8 cellular contexts compared by ENCODE assay signal in genomic region chr16:46395391-46395921, GRCh38.
DNase-seq lines count a peak whose midpoint lies in the region; ATAC-seq, FAIRE-seq and TF ChIP-seq lines count a peak whose summit lies in the region.
"Not testable (repeated sequence)": the region's sequence is repeated elsewhere in the genome, so short reads cannot be mapped to it uniquely, and the experiment has no call there.

No MANE protein-coding gene starts in this region.

- H2AFZ ChIP-seq in HepG2 (ENCODE audit: low read length): not testable (repeated sequence)

- H4K20me1 ChIP-seq in HepG2 (ENCODE audit: insufficient read depth, low read length): not testable (repeated sequence)

- CTCF ChIA-PET in A673 (lab: Charles Lee); activated CD8-positive, alpha-beta T cell treated with anti-CD3 and anti-CD28 coated beads, Interleukin-2, amount 10 ng/mL, durations not matched to agents 7 days and 5 days (lab: Charles Lee); HepG2 (lab: Yijun Ruan, JAX; ENCODE audit: low intra/inter-chr PET ratio, low total read pairs): not testable (repeated sequence)

- WGBS in HepG2 (ENCODE audit: low lambda C conversion rate): 41% methylated on average over 23 of the region's 23 CpGs

- not testable (repeated sequence) for H3K27ac Mint-ChIP-seq in activated CD8-positive, alpha-beta T cell treated with anti-CD3 and anti-CD28 coated beads, Interleukin-2, amount 10 ng/mL, durations not matched to agents 7 days and 5 days; osteocyte (ENCODE audit: unreplicated experiment)

- not testable (repeated sequence) for H3K27me3 ChIP-seq in A673 (replicated peaks; ENCODE audit: insufficient read depth, low read depth, low read length, poor library complexity); HepG2 (ENCODE audit: control insufficient read depth in 1 of 2, insufficient read depth in 2 of 2, low read length in 2 of 2)

- H3K79me2 ChIP-seq in HepG2 (ENCODE audit: insufficient read depth, low read length): not testable (repeated sequence)

- not testable (repeated sequence) for H3K36me3 ChIP-seq in A673 (ENCODE audit: insufficient read depth, low read length, poor library complexity, severe bottlenecking); HepG2 (replicated peaks in 1 of 2; ENCODE audit: control insufficient read depth in 1 of 2, insufficient read depth in 2 of 2, low read length in 2 of 2)

- H3K27me3 Mint-ChIP-seq in activated CD8-positive, alpha-beta T cell treated with anti-CD3 and anti-CD28 coated beads, Interleukin-2, amount 10 ng/mL, durations not matched to agents 7 days and 5 days (ENCODE audit: low read depth); osteocyte (ENCODE audit: unreplicated experiment): not testable (repeated sequence)

- H3K4me1 ChIP-seq in A673 (ENCODE audit: insufficient read depth, low read length, poor library complexity, severe bottlenecking); HepG2 (ENCODE audit: insufficient read depth, low read length): not testable (repeated sequence)

- not testable (repeated sequence) for H3K4me2 ChIP-seq in HepG2 (ENCODE audit: low read depth, low read length)

- not testable (repeated sequence) for H3K27ac ChIP-seq in A673 (ENCODE audit: low read depth, low read length, poor library complexity, severe bottlenecking); HepG2 (ENCODE audit: extremely low read length, insufficient read depth, low read length)

- TF ChIP-seq POLR2A in HepG2 (IDR thresholded peaks at IDR 0.05; ENCODE audit: insufficient read depth in 1 of 2, low read depth in 2 of 2, low read length in 2 of 2): not testable (repeated sequence)

- BruUV-seq in A673 (replicated peaks; lab: Mats Ljungman, UMichigan); HepG2 (replicated peaks; lab: Mats Ljungman, UMichigan): not testable (repeated sequence)

- H3K9me3 Mint-ChIP-seq in activated CD8-positive, alpha-beta T cell treated with anti-CD3 and anti-CD28 coated beads, Interleukin-2, amount 10 ng/mL, durations not matched to agents 7 days and 5 days (ENCODE audit: insufficient read depth); osteocyte (ENCODE audit: unreplicated experiment): not testable (repeated sequence)

- H3K9ac ChIP-seq in HepG2 (ENCODE audit: insufficient read depth, low read depth, low read length): not testable (repeated sequence)

- in situ Hi-C loops in HepG2 (cut with HindIII; ENCODE audit: extremely low pct_ligation_motif_present, low pct_unique_long_range_greater_than_20kb): not testable (repeated sequence)

- TF ChIP-seq RAD21 in HepG2 (CRISPR knock-in tag; IDR thresholded peaks at IDR 0.05): not testable (repeated sequence)

- POLR2A ChIA-PET in A673 (lab: Charles Lee; ENCODE audit: low non-redundant PET); activated CD8-positive, alpha-beta T cell treated with anti-CD3 and anti-CD28 coated beads, Interleukin-2, amount 10 ng/mL, durations not matched to agents 7 days and 5 days (lab: Charles Lee); HepG2 (lab: Yijun Ruan, JAX): not testable (repeated sequence)

- not testable (repeated sequence) for TF ChIP-seq CTCF in A673 (conservative IDR thresholded peaks at IDR 0.05; ENCODE audit: low read depth, low read length); choroid plexus epithelial cell (conservative IDR thresholded peaks at IDR 0.05; ENCODE audit: low read depth, low read length); HepG2 (CRISPR knock-in tag; IDR thresholded peaks at IDR 0.05); osteocyte (IDR thresholded peaks at IDR 0.05)

- peaks cover 15% of the 10 kb centered on the region for H3K9me3 ChIP-seq in A673 (ENCODE audit: low read depth, low read length, poor library complexity, severe bottlenecking)
- peaks cover 16% of the 10 kb centered on the region for H3K9me3 ChIP-seq in HepG2 (ENCODE audit: low read length)

- H3K4me1 Mint-ChIP-seq in activated CD8-positive, alpha-beta T cell treated with anti-CD3 and anti-CD28 coated beads, Interleukin-2, amount 10 ng/mL, durations not matched to agents 7 days and 5 days (ENCODE audit: low read depth); osteocyte (ENCODE audit: unreplicated experiment): not testable (repeated sequence)

- intact Hi-C loops in A673 (cut with micrococcal nuclease; ENCODE audit: unreplicated experiment); HepG2 (cut with micrococcal nuclease; ENCODE audit: unreplicated experiment): not testable (repeated sequence)

- not testable (repeated sequence) for H3K4me3 ChIP-seq in A673 (ENCODE audit: low read depth, low read length, poor library complexity, severe bottlenecking); choroid plexus epithelial cell (ENCODE audit: low read depth, low read length); HepG2 (replicated peaks in 1 of 3; ENCODE audit: insufficient read depth in 1 of 3, low read depth in 2 of 3, low read length in 3 of 3)

- DNase-seq in A673 (ENCODE audit: low spot score) (peak; percentile 38), H4 (ENCODE audit: low spot score) (peak; percentile 14), NCI-H226 (peak; percentile 6), choroid plexus epithelial cell (ENCODE audit: low read depth) (peak; percentile 20), fibroblast of peridontal ligament (ENCODE audit: extremely low read depth) (peak; percentile 20), HepG2 (ENCODE audit: low spot score) (peak; percentile 45), osteocyte (ENCODE audit: extremely low spot score, unreplicated experiment) (peak; percentile 86)
- DNase-seq in activated CD8-positive, alpha-beta T cell treated with anti-CD3 and anti-CD28 coated beads, Interleukin-2, amount 10 ng/mL, durations not matched to agents 7 days and 5 days: peak; percentile 26

- not testable (repeated sequence) for H3K4me3 Mint-ChIP-seq in activated CD8-positive, alpha-beta T cell treated with anti-CD3 and anti-CD28 coated beads, Interleukin-2, amount 10 ng/mL, durations not matched to agents 7 days and 5 days; osteocyte (ENCODE audit: unreplicated experiment)

- FAIRE-seq in HepG2 (lab: Jason Lieb, UNC): not testable (repeated sequence)

- H3K36me3 Mint-ChIP-seq in activated CD8-positive, alpha-beta T cell treated with anti-CD3 and anti-CD28 coated beads, Interleukin-2, amount 10 ng/mL, durations not matched to agents 7 days and 5 days (ENCODE audit: low read depth); osteocyte (ENCODE audit: unreplicated experiment): not testable (repeated sequence)

- ATAC-seq in activated CD8-positive, alpha-beta T cell treated with anti-CD3 and anti-CD28 coated beads, Interleukin-2, amount 10 ng/mL, durations not matched to agents 7 days and 5 days; HepG2: not testable (repeated sequence)

- TF ChIP-seq EP300 in HepG2 (IDR thresholded peaks at IDR 0.05; ENCODE audit: low read depth in 2 of 2, low read length in 2 of 2); HepG2 (CRISPR knock-in tag; IDR thresholded peaks at IDR 0.05; ENCODE audit: borderline replicate concordance): not testable (repeated sequence)

TF ChIP-seq in HepG2, 621 proteins besides CTCF, POLR2A, EP300 and RAD21 (continues in another document):
- TF ChIP-seq ZNF780A (CRISPR knock-in tag; IDR thresholded peaks at IDR 0.05) (peak; percentile 94), ZNF496 (CRISPR knock-in tag; IDR thresholded peaks at IDR 0.05; ENCODE audit: insufficient replicate concordance) (peak; percentile 39), JUNB (CRISPR knock-in tag; IDR thresholded peaks at IDR 0.05; ENCODE audit: borderline replicate concordance) (peak; percentile 90), ZNF589 (CRISPR knock-in tag; conservative IDR thresholded peaks at IDR 0.05) (peak; percentile 93; the same call in 1 of the 2 replicates), ZNF562 (CRISPR knock-in tag; IDR thresholded peaks at IDR 0.05; ENCODE audit: borderline replicate concordance) (0 out of 2 replicates have a peak, but pooled peaks have one; percentile 62), BATF2 (CRISPR knock-in tag; IDR thresholded peaks at IDR 0.05) (peak; percentile 57), ZNF672 (CRISPR knock-in tag; IDR thresholded peaks at IDR 0.05) (peak; percentile 82; the same call in 1 of the 2 replicates)
- TF ChIP-seq, protein P1, sequence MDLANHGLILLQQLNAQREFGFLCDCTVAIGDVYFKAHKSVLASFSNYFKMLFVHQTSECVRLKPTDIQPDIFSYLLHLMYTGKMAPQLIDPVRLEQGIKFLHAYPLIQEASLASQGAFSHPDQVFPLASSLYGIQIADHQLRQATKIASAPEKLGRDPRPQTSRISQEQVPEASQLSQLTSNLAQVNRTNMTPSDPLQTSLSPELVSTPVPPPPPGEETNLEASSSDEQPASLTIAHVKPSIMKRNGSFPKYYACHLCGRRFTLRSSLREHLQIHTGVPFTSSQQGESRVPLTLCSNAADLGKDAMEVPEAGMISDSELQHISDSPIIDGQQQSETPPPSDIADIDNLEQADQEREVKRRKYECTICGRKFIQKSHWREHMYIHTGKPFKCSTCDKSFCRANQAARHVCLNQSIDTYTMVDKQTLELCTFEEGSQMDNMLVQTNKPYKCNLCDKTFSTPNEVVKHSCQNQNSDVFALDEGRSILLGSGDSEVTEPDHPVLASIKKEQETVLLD (CRISPR knock-in tag; IDR thresholded peaks at IDR 0.05; ENCODE audit: low read depth): peak; percentile 61; the same call in 1 of the 2 replicates

Comparison
In these comparisons a context has a peak if more than half of its experiments do, and no peak if none do; other contexts are left out.
1. DNase-seq: peak in every context shown above with its lines; median percentile 86 in osteocyte; 45 in HepG2; 38 in A673; 26 in activated CD8-positive, alpha-beta T cell treated with anti-CD3 and anti-CD28 coated beads, Interleukin-2, amount 10 ng/mL, durations not matched to agents 7 days and 5 days; 20 in choroid plexus epithelial cell; 20 in fibroblast of peridontal ligament; 14 in H4; 6 in NCI-H226.